1 cellular context compared by ENCODE assay signal in genomic region chr14:103702497-103703432, GRCh38.
TF ChIP-seq lines count a peak whose summit lies in the region.

No MANE protein-coding gene starts in this region.

TF ChIP-seq in GM23338, 12 proteins besides CTCF, POLR2A, EP300 and RAD21 (continued from another document):
- TF ChIP-seq ZNF462 (CRISPR knock-in tag; IDR thresholded peaks at IDR 0.05) (no peak), STAT1 (IDR thresholded peaks at IDR 0.05; ENCODE audit: unreplicated experiment) (no peak), CREB1 (CRISPR knock-in tag; IDR thresholded peaks at IDR 0.05; ENCODE audit: low read depth) (no peak), EZH2phosphoT487 (IDR thresholded peaks at IDR 0.05; ENCODE audit: unreplicated experiment) (no peak), JUNB (IDR thresholded peaks at IDR 0.05; ENCODE audit: unreplicated experiment) (no peak), ZNF114 (CRISPR knock-in tag; IDR thresholded peaks at IDR 0.05) (no peak), EZH2 (IDR thresholded peaks at IDR 0.05; ENCODE audit: low read depth, unreplicated experiment) (no peak)
